In genomic region chr6:21846541-21847451, GRCh38 we compare ENCODE assay signal across 1 cellular context.
TF ChIP-seq lines count a peak whose summit lies in the region.

No MANE protein-coding gene starts in this region.

TF ChIP-seq in HepG2, 621 proteins besides CTCF, POLR2A, EP300 and RAD21 (continued from another document):
- TF ChIP-seq RAD51 (IDR thresholded peaks at IDR 0.05; ENCODE audit: borderline replicate concordance): peak; percentile 85; the same call in 1 of the 2 replicates
